ENCODE assay signal across 9 cellular contexts in the genomic region with DNA sequence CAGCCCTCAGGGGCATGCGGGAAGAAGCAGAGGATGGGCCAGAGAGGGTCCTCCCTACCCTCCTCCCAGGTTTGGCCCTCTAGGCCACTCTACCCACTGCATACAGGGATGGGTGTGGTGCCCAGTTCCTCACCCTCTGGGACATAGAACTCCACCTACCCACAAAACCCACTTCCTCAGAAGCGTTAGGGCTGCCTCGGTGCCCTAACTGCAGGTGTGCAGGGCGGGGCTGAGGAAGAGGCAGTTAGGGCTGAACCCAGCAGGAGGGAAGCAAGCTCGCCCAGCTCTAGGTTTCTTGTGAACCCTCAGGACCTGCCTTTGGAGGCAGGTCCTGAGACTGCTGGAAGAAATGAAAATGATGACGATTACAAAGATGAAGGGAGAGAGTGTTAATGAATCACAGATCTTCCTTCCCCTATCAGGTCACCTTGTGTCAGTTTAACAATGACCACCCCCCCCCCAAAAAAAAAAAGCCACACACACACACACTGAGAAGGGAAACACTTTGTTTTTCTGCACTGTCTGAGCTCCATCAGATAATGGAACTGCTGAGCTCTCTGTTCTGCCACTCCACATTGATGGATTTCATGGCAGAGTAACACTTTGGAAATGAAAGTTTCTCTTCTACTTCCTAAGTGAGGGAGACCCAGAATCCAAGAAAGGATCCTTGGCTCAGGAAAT.
A peak's percentile ranks its signal among the peaks of the same experiment; 100 is the strongest.
DNase-seq lines count a peak whose midpoint lies in the region; ATAC-seq, FAIRE-seq and TF ChIP-seq lines count a peak whose summit lies in the region.
"Had no signal": no experiment of that assay in that cellular context is flagged by ENCODE, and none has a peak within 500 bp of the region (broad histone marks: within the 10 kb centered on the region; RNA-seq: fewer than 3 reads in every experiment).

No MANE protein-coding gene starts in this region.

- no peak for TF ChIP-seq POLR2A in Peyer's patch (IDR thresholded peaks at IDR 0.05)

- peak overlapping the region; percentile 70 for H3K4me3 Mint-ChIP-seq in central memory CD8-positive, alpha-beta T cell

- DNase-seq in GM18507 (ENCODE audit: extremely low spot score, insufficient read length, low read depth) (no peak), Peyer's patch (peak in 2 of 3 donors; percentile 93), D341Med (ENCODE audit: low spot score) (no peak), DMS 273 treated with DMSO at 0.1 percent for 48 hours (lab: John Stamatoyannopoulos, UW) (no peak)
- DNase-seq in central memory CD8-positive, alpha-beta T cell (ENCODE audit: low spot score in 2 of 2) = peak; percentile 57 to 78
- DNase-seq in stimulated activated naive CD4-positive, alpha-beta T cell (lab: John Stamatoyannopoulos, UW) = peak; percentile 59 to 90 (median 79)

- H3K9me3 ChIP-seq in Peyer's patch = no peaks in the 10 kb centered on the region

- H3K9me3 Mint-ChIP-seq in central memory CD8-positive, alpha-beta T cell = no peaks in the 10 kb centered on the region

- H3K4me1 Mint-ChIP-seq in central memory CD8-positive, alpha-beta T cell = peaks cover 80% of the 10 kb centered on the region

- FAIRE-seq in GM18507 (lab: Jason Lieb, UNC) = peak; percentile 92

- peak overlapping the region; percentile 99 for H3K27ac Mint-ChIP-seq in central memory CD8-positive, alpha-beta T cell (ENCODE audit: low read depth)

- H3K4me3 ChIP-seq in Peyer's patch = no peak overlapping the region

- H3K27me3 Mint-ChIP-seq in central memory CD8-positive, alpha-beta T cell = no peaks in the 10 kb centered on the region

- H3K36me3 Mint-ChIP-seq in central memory CD8-positive, alpha-beta T cell (ENCODE audit: insufficient read depth) = peaks cover 21% of the 10 kb centered on the region

- no peaks in the 10 kb centered on the region for H3K27me3 ChIP-seq in Peyer's patch

- H3K27ac ChIP-seq in Peyer's patch = peak overlapping the region; percentile 46 to 71 (median 66)
- H3K27ac ChIP-seq: epithelial cell of prostate had no signal

- ATAC-seq in HG02798 (IDR thresholded peaks at IDR 0.05; ENCODE audit: poor library complexity, unreplicated experiment) = peak; percentile 85
- peak; percentile 75 for ATAC-seq in central memory CD8-positive, alpha-beta T cell (replicated peaks; ENCODE audit: extremely low read depth, poor library complexity, severe bottlenecking)
- no peak for ATAC-seq in SK-N-SH treated with all-trans-retinoic acid at 6 μM for 48 hours

- peaks cover 0 to 22% (median 14%) of the 10 kb centered on the region in 4 donors for H3K4me1 ChIP-seq in Peyer's patch

- H3K36me3 ChIP-seq in Peyer's patch = no peaks in the 10 kb centered on the region

- TF ChIP-seq CTCF in Peyer's patch (IDR thresholded peaks at IDR 0.05) = no peak

TF ChIP-seq in SK-N-SH treated with all-trans-retinoic acid at 6 μM for 48 hours, 23 proteins besides CTCF, POLR2A, EP300 and RAD21:
- TF ChIP-seq TOX (CRISPR knock-in tag; IDR thresholded peaks at IDR 0.05; ENCODE audit: borderline replicate concordance) = no peak
- TF ChIP-seq ZC3H10 (CRISPR knock-in tag; IDR thresholded peaks at IDR 0.05) = no peak
- no peak for TF ChIP-seq ISL1 (CRISPR knock-in tag; IDR thresholded peaks at IDR 0.05)
TF ChIP-seq in SK-N-SH treated with all-trans-retinoic acid at 6 μM for 48 hours: peak in this region for 0.

Comparison
In these comparisons a context has a peak if more than half of its experiments do, and no peak if none do; other contexts are left out.
1. DNase-seq: peak in Peyer's patch (2 of 3), central memory CD8-positive, alpha-beta T cell (2 of 2) and stimulated activated naive CD4-positive, alpha-beta T cell (6 of 6); none in GM18507 (single experiment), D341Med (single experiment) and DMS 273 treated with DMSO at 0.1 percent for 48 hours (single experiment).